ENCODE assay signal across 11 cellular contexts in genomic region chr5:138874771-138875628, GRCh38.
DNase-seq lines count a peak whose midpoint lies in the region; ATAC-seq, FAIRE-seq and TF ChIP-seq lines count a peak whose summit lies in the region.
"Had no signal": no experiment of that assay in that cellular context is flagged by ENCODE, and none has a peak within 500 bp of the region (broad histone marks: within the 10 kb centered on the region; RNA-seq: fewer than 3 reads in every experiment).

Gene LRRTM2 (minus strand): TSS chr5:138875335. CDS start chr5:138874911, 424 bp downstream.

- no peak for TF ChIP-seq POLR2A in H54 (IDR thresholded peaks at IDR 0.05; ENCODE audit: low read depth, low read length)

- no peak for FAIRE-seq in H54 (lab: Jason Lieb, UNC)
- FAIRE-seq: GM18507 had no signal

- H3K9me3 ChIP-seq in effector memory CD4-positive, alpha-beta T cell (ENCODE audit: control insufficient read depth, low read length): no peaks in the 10 kb centered on the region

- no peak for ATAC-seq in HG02588 (IDR thresholded peaks at IDR 0.05; ENCODE audit: unreplicated experiment)
- no peak for ATAC-seq in HG02973 (IDR thresholded peaks at IDR 0.05; ENCODE audit: unreplicated experiment)

- no peak within 1 kb of the TSS for H3K27ac ChIP-seq in effector memory CD4-positive, alpha-beta T cell (ENCODE audit: insufficient read depth, low read length, poor library complexity, severe bottlenecking)

- H3K27me3 ChIP-seq in effector memory CD4-positive, alpha-beta T cell (replicated peaks; ENCODE audit: control insufficient read depth, insufficient read depth, low read length, poor library complexity, severe bottlenecking): no peaks in the 10 kb centered on the region

- H3K36me3 ChIP-seq in effector memory CD4-positive, alpha-beta T cell (ENCODE audit: control insufficient read depth, insufficient read depth, low read length): no peaks in the 10 kb centered on the region

- intact Hi-C loops in head of caudate nucleus (cut with DNase I): loop anchor here (10.0 kb wide), 3 partner anchors 50 to 390 kb away; no protein-coding TSS in a partner anchor

- peak within 1 kb of the TSS; percentile 40 for H3K4me3 ChIP-seq in skeletal muscle cell (ENCODE audit: low read depth, low read length)
- H3K4me3 ChIP-seq in effector memory CD4-positive, alpha-beta T cell (ENCODE audit: insufficient read depth, low read depth, low read length, poor library complexity, severe bottlenecking): no peak within 1 kb of the TSS
- H3K4me3 ChIP-seq: lung had no signal

- H3K4me1 ChIP-seq in effector memory CD4-positive, alpha-beta T cell (ENCODE audit: control insufficient read depth, insufficient read depth, low read length, poor library complexity, severe bottlenecking): no peaks in the 10 kb centered on the region

- DNase-seq in H54 (ENCODE audit: insufficient read length, low spot score) (peak; percentile 31), amniotic stem cell (lab: John Stamatoyannopoulos, UW) (peak; percentile 69), head of caudate nucleus (peak; percentile 25 to 93 (median 76)), skeletal muscle cell (ENCODE audit: low read depth) (peak; percentile 75), DMS153 (lab: John Stamatoyannopoulos, UW) (no peak)
- no peak for DNase-seq in effector memory CD4-positive, alpha-beta T cell
- DNase-seq: activated T-cell treated with anti-CD3 and anti-CD28 coated beads, Interleukin-2, amount 50 U/mL, for 24 hours had no signal

Comparison
In these comparisons a context has a peak if more than half of its experiments do, and no peak if none do; other contexts are left out.
1. DNase-seq: peak in H54 (single experiment), amniotic stem cell (single experiment), head of caudate nucleus (42 of 42) and skeletal muscle cell (single experiment); none in effector memory CD4-positive, alpha-beta T cell (0 of 3) and DMS153 (single experiment).